ENCODE assay signal across 13 cellular contexts in the genomic region with DNA sequence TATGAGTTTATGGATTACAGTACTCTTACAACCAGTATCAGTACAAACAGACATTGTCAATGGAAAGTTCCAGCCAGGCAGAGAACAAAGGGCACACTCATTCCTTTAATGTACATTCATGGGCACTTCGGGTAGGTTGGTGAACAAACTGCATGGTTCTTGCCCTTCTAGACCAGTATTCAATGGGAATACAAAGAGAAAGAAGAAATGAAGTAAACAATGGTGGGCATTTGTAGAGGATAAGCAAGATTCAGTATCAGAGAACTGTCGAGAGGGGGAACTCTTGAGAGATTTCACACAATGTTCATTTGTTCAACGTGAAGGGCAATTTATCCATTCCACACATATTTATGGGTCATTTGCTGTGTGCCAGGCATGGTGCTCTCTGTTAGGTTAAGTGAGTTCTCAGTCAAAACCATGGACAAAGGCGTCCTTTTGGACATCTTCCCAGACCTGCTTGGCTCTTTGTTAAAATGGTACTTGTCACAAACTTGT.
DNase-seq lines count a peak whose midpoint lies in the region; ATAC-seq, FAIRE-seq and TF ChIP-seq lines count a peak whose summit lies in the region.
"Had no signal": no experiment of that assay in that cellular context is flagged by ENCODE, and none has a peak within 500 bp of the region (broad histone marks: within the 10 kb centered on the region; RNA-seq: fewer than 3 reads in every experiment).

No MANE protein-coding gene starts in this region.

- H3K4me3 ChIP-seq in A549 (no peak overlapping the region), GM12864 (ENCODE audit: low read depth, low read length) (no peak overlapping the region), OCI-LY3 (ENCODE audit: low read length) (no peak overlapping the region)
- H3K4me3 ChIP-seq: skin epidermis had no signal

- DNase-seq in A549 (ENCODE audit: low read depth in 1 of 2, low spot score in 1 of 2), result peak in 1 of 2 experiments; percentile 5
- no peak for DNase-seq in GM12864 (ENCODE audit: low read depth)
- DNase-seq in foreskin melanocyte, result peak; percentile 91
- no peak for DNase-seq in activated CD4-positive, alpha-beta T cell treated with anti-CD3 and anti-CD28 coated beads for 48 hours
- no peak for DNase-seq in epidermal melanocyte (ENCODE audit: insufficient read length, low spot score)
- DNase-seq in A172 (ENCODE audit: low spot score), result no peak
- DNase-seq in dedifferentiated amniotic fluid mesenchymal stem cell (ENCODE audit: extremely low spot score), result no peak
- DNase-seq: CD4-positive, alpha-beta T cell; kidney glomerular epithelial cell; NCI-H2081 treated with DMSO at 0.1 percent for 48 hours; stimulated activated naive CD8-positive, alpha-beta T cell treated with anti-CD3 and anti-CD28 coated beads, Interleukin-15, amount 100 ng/mL, for 72 hours had no signal

- no peak for ATAC-seq in A549
- ATAC-seq: stimulated activated naive CD8-positive, alpha-beta T cell treated with anti-CD3 and anti-CD28 coated beads, Interleukin-15, amount 100 ng/mL, for 72 hours had no signal

- peak; percentile 11; the same call in 1 of the 3 replicates for TF ChIP-seq CTCF in A549 (IDR thresholded peaks at IDR 0.05)
- peak; percentile 44 for TF ChIP-seq CTCF in GM12864 (IDR thresholded peaks at IDR 0.05; ENCODE audit: low read depth, low read length, missing control alignments)
- TF ChIP-seq CTCF in OCI-LY3 (IDR thresholded peaks at IDR 0.05; ENCODE audit: low read depth, low read length), result peak; percentile 26; the same call in 1 of the 2 replicates

- peaks cover 19% of the 10 kb centered on the region for H3K36me3 ChIP-seq in OCI-LY3 (replicated peaks; ENCODE audit: low read depth, low read length)

- FAIRE-seq in A549 (lab: Jason Lieb, UNC), result no peak

- CTCF ChIA-PET in A549 (lab: Yijun Ruan, JAX), result interaction anchor here (0.6 to 1.5 kb wide), 2 partner anchors 15 to 771 kb away, joined by 3 read pairs; no protein-coding TSS in a partner anchor

- no peak for TF ChIP-seq EP300 in A549 (IDR thresholded peaks at IDR 0.05)

- POLR2A ChIA-PET in A549 (lab: Yijun Ruan, JAX), result no interaction called here

- no peak for TF ChIP-seq RAD21 in A549 (conservative IDR thresholded peaks at IDR 0.05 in 1 of 2, IDR thresholded peaks at IDR 0.05 in 1 of 2)

- under 1% methylated on average over 4 of the region's 4 CpGs for WGBS in A549 (ENCODE audit: missing lambda C conversion rate)

- no peak for TF ChIP-seq POLR2A in A549 (IDR thresholded peaks at IDR 0.05; ENCODE audit: low read length)

- no peaks in the 10 kb centered on the region for H4K20me1 ChIP-seq in OCI-LY3 (ENCODE audit: insufficient read depth, low read length)

- H3K27ac ChIP-seq in A549, result no peak overlapping the region
- H3K27ac ChIP-seq in OCI-LY3 (ENCODE audit: low read length), result no peak overlapping the region
- H3K27ac ChIP-seq: skin epidermis had no signal

- no peaks in the 10 kb centered on the region for H3K9me3 ChIP-seq in A549
- H3K9me3 ChIP-seq in OCI-LY3 (ENCODE audit: insufficient read depth, low read length), result peaks cover 21% of the 10 kb centered on the region

- no peak overlapping the region for H2AFZ ChIP-seq in OCI-LY3 (ENCODE audit: low read depth, low read length)

- no peaks in the 10 kb centered on the region for H3K27me3 ChIP-seq in OCI-LY3 (ENCODE audit: low read depth, low read length)

- H3K79me2 ChIP-seq in OCI-LY3 (ENCODE audit: low read length), result no peaks in the 10 kb centered on the region

- no peak overlapping the region for H3K9ac ChIP-seq in OCI-LY3 (ENCODE audit: low read length)

- no peaks in the 10 kb centered on the region for H3K4me1 ChIP-seq in A549
- peaks cover 49% of the 10 kb centered on the region for H3K4me1 ChIP-seq in OCI-LY3 (ENCODE audit: low read length)

- H3K4me2 ChIP-seq in A549, result no peak overlapping the region
- no peak overlapping the region for H3K4me2 ChIP-seq in OCI-LY3 (ENCODE audit: low read length)

TF ChIP-seq in A549, 52 proteins besides CTCF, POLR2A, EP300 and RAD21:
- no peak for TF ChIP-seq ZSCAN20 (CRISPR knock-in tag; IDR thresholded peaks at IDR 0.05)
- TF ChIP-seq RARB (CRISPR knock-in tag; IDR thresholded peaks at IDR 0.05), result no peak
- no peak for TF ChIP-seq ESRRA (IDR thresholded peaks at IDR 0.05; ENCODE audit: borderline replicate concordance, low read length)
- TF ChIP-seq NPAS2 (CRISPR knock-in tag; IDR thresholded peaks at IDR 0.05; ENCODE audit: borderline replicate concordance), result no peak
- TF ChIP-seq FOXS1 (CRISPR knock-in tag; IDR thresholded peaks at IDR 0.05), result no peak
- no peak for TF ChIP-seq EHF (CRISPR knock-in tag; IDR thresholded peaks at IDR 0.05)
- TF ChIP-seq MYC (IDR thresholded peaks at IDR 0.05; ENCODE audit: borderline replicate concordance, low read length), result no peak
- no peak for TF ChIP-seq RCOR1 (IDR thresholded peaks at IDR 0.05; ENCODE audit: low read depth, low read length)
- TF ChIP-seq HDAC2 (IDR thresholded peaks at IDR 0.05), result no peak
- TF ChIP-seq KDM1A (IDR thresholded peaks at IDR 0.05; ENCODE audit: low read depth), result no peak
- TF ChIP-seq MAZ (IDR thresholded peaks at IDR 0.05; ENCODE audit: borderline replicate concordance, low read depth, low read length), result no peak
- TF ChIP-seq JUNB (IDR thresholded peaks at IDR 0.05), result no peak
- no peak for TF ChIP-seq TFCP2L1 (CRISPR knock-in tag; IDR thresholded peaks at IDR 0.05)
- no peak for TF ChIP-seq TP53 (CRISPR knock-in tag; IDR thresholded peaks at IDR 0.05)
- TF ChIP-seq, protein P1, sequence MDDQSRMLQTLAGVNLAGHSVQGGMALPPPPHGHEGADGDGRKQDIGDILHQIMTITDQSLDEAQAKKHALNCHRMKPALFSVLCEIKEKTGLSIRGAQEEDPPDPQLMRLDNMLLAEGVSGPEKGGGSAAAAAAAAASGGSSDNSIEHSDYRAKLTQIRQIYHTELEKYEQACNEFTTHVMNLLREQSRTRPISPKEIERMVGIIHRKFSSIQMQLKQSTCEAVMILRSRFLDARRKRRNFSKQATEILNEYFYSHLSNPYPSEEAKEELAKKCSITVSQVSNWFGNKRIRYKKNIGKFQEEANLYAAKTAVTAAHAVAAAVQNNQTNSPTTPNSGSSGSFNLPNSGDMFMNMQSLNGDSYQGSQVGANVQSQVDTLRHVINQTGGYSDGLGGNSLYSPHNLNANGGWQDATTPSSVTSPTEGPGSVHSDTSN (IDR thresholded peaks at IDR 0.05), result no peak
- no peak for TF ChIP-seq HEYL (CRISPR knock-in tag; IDR thresholded peaks at IDR 0.05)
- no peak for TF ChIP-seq CEBPB (IDR thresholded peaks at IDR 0.05)
